1 cellular context compared by ENCODE assay signal in genomic region chr16:67022531-67023214, GRCh38.
TF ChIP-seq lines count a peak whose summit lies in the region.

No MANE protein-coding gene starts in this region.

TF ChIP-seq in SK-N-SH, 30 proteins besides CTCF, POLR2A, EP300 and RAD21 (continued from another document):
- TF ChIP-seq ZBTB33 (IDR thresholded peaks at IDR 0.05; ENCODE audit: borderline replicate concordance, low read depth) (no peak), NFIC (IDR thresholded peaks at IDR 0.05; ENCODE audit: borderline replicate concordance) (no peak), EZH2phosphoT487 (IDR thresholded peaks at IDR 0.05; ENCODE audit: borderline replicate concordance, low read depth) (no peak), FOSL2 (IDR thresholded peaks at IDR 0.05; ENCODE audit: borderline replicate concordance, low read depth) (no peak)
TF ChIP-seq in SK-N-SH: peak in this region for 0.
